In genomic region chr2:53403836-53404413, GRCh38 we compare ENCODE assay signal across 12 cellular contexts.
DNase-seq lines count a peak whose midpoint lies in the region; ATAC-seq, FAIRE-seq and TF ChIP-seq lines count a peak whose summit lies in the region.
"Had no signal": no experiment of that assay in that cellular context is flagged by ENCODE, and none has a peak within 500 bp of the region (broad histone marks: within the 10 kb centered on the region; RNA-seq: fewer than 3 reads in every experiment).

No MANE protein-coding gene starts in this region.

- no peaks in the 10 kb centered on the region for H3K36me3 ChIP-seq in Caco-2 (ENCODE audit: control insufficient read depth, insufficient read depth, low read length)
- no peaks in the 10 kb centered on the region for H3K36me3 ChIP-seq in tibial nerve
- H3K36me3 ChIP-seq: BE2C had no signal

- FAIRE-seq in A549 (lab: Jason Lieb, UNC) = no peak
- FAIRE-seq: GM18507 had no signal

- H3K4me1 Mint-ChIP-seq in Caco-2 (ENCODE audit: low read depth, unreplicated experiment) = no peaks in the 10 kb centered on the region

- H3K27ac Mint-ChIP-seq in Caco-2 (ENCODE audit: unreplicated experiment) = no peak overlapping the region

- no peaks in the 10 kb centered on the region for H3K9me3 Mint-ChIP-seq in Caco-2 (ENCODE audit: unreplicated experiment)

- H3K4me2 ChIP-seq in A549 = peak overlapping the region; percentile 36; the same call in 2 of the 3 replicates

- WGBS in A549 (ENCODE audit: missing lambda C conversion rate) = 23% methylated on average over 3 of the region's 3 CpGs
- 85 to 86% methylated on average over 3 of the region's 3 CpGs for WGBS in tibial nerve, 2 donors

- intact Hi-C loops in Caco-2 (cut with micrococcal nuclease; ENCODE audit: unreplicated experiment) = no loop called here

- H3K4me3 ChIP-seq in A549 (no peak overlapping the region), cardiac fibroblast (replicated peaks in 1 of 2; ENCODE audit: low read depth in 2 of 2, low read length in 2 of 2) (no peak overlapping the region), Caco-2 (ENCODE audit: low read depth, low read length) (no peak overlapping the region), tibial nerve (no peak overlapping the region)
- H3K4me3 ChIP-seq: psoas muscle had no signal

- H3K27me3 ChIP-seq in Caco-2 (replicated peaks; ENCODE audit: control insufficient read depth, insufficient read depth, low read length) (no peaks in the 10 kb centered on the region), tibial nerve (no peaks in the 10 kb centered on the region)
- H3K27me3 ChIP-seq: BE2C had no signal

- no peaks in the 10 kb centered on the region for H3K36me3 Mint-ChIP-seq in Caco-2 (ENCODE audit: insufficient read depth, unreplicated experiment)

- ATAC-seq in A549 = peak; percentile 90 to 98
- peak; percentile 67 for ATAC-seq in GM19463 (IDR thresholded peaks at IDR 0.05; ENCODE audit: unreplicated experiment)
- ATAC-seq: psoas muscle had no signal

- no peaks in the 10 kb centered on the region for H3K27me3 Mint-ChIP-seq in Caco-2 (ENCODE audit: insufficient read depth, unreplicated experiment)

- H3K9me3 ChIP-seq in A549 (no peaks in the 10 kb centered on the region), Caco-2 (no peaks in the 10 kb centered on the region), tibial nerve (no peaks in the 10 kb centered on the region)
- H3K9me3 ChIP-seq: BE2C, psoas muscle had no signal

- no peak for TF ChIP-seq RAD21 in A549 (conservative IDR thresholded peaks at IDR 0.05 in 1 of 2, IDR thresholded peaks at IDR 0.05 in 1 of 2)

- CTCF ChIA-PET in A549 (lab: Yijun Ruan, JAX) = no interaction called here
- CTCF ChIA-PET in Caco-2 (lab: Charles Lee) = no interaction called here

- no TSS peak for BruUV-seq in Caco-2 (replicated peaks; lab: Mats Ljungman, UMichigan)

- H3K4me3 Mint-ChIP-seq in Caco-2 (ENCODE audit: unreplicated experiment) = no peak overlapping the region

- peak overlapping the region; percentile 49 to 53; a peak in 5 of 6 replicates for H3K27ac ChIP-seq in A549
- no peak overlapping the region for H3K27ac ChIP-seq in tibial nerve
- H3K27ac ChIP-seq: psoas muscle had no signal

- TF ChIP-seq CTCF in A549 (IDR thresholded peaks at IDR 0.05) (no peak), cardiac fibroblast (IDR thresholded peaks at IDR 0.05; ENCODE audit: low read depth, low read length) (no peak), GM10266 (IDR thresholded peaks at IDR 0.05; ENCODE audit: control insufficient read depth, insufficient read depth, low read depth, missing control alignments) (no peak), Caco-2 (IDR thresholded peaks at IDR 0.05; ENCODE audit: insufficient read depth in 1 of 2, low read depth in 1 of 2, low read length in 1 of 2, severe bottlenecking in 1 of 2, unreplicated experiment in 1 of 2) (no peak), tibial nerve (IDR thresholded peaks at IDR 0.05) (no peak)

- DNase-seq in A549 (ENCODE audit: low read depth in 1 of 2, low spot score in 1 of 2) = peak in 1 of 2 experiments; percentile 56
- DNase-seq in HPDE6-E6E7 (ENCODE audit: extremely low spot score) = peak; percentile 53
- peak; percentile 11 to 76 for DNase-seq in cardiac fibroblast (ENCODE audit: low read depth in 2 of 2)
- no peak for DNase-seq in stimulated activated CD4-positive, alpha-beta T cell treated with anti-CD3 and anti-CD28 coated beads, Interleukin-1b, Interleukin-23, amount 100 ng/mL, for 48 hours
- DNase-seq in GM10266 (ENCODE audit: extremely low spot score) = no peak
- no peak for DNase-seq in Caco-2
- no peak for DNase-seq in tibial nerve (ENCODE audit: low spot score in 2 of 2)
- DNase-seq: BE2C; psoas muscle; stimulated activated naive CD4-positive, alpha-beta T cell treated with Interleukin-2 at 50 U/mL for 16 hours had no signal

- TF ChIP-seq EP300 in A549 (IDR thresholded peaks at IDR 0.05) (no peak), tibial nerve (IDR thresholded peaks at IDR 0.05) (no peak)

- H3K4me1 ChIP-seq in A549 (peaks cover 11% of the 10 kb centered on the region; the same call in 1 of the 3 replicates), Caco-2 (no peaks in the 10 kb centered on the region), tibial nerve (no peaks in the 10 kb centered on the region)
- H3K4me1 ChIP-seq: BE2C, psoas muscle had no signal

- no peak for TF ChIP-seq POLR2A in A549 (IDR thresholded peaks at IDR 0.05; ENCODE audit: low read length)
- TF ChIP-seq POLR2A in tibial nerve (IDR thresholded peaks at IDR 0.05) = no peak

- POLR2A ChIA-PET in A549 (lab: Yijun Ruan, JAX) = no interaction called here
- POLR2A ChIA-PET in Caco-2 (lab: Charles Lee) = no interaction called here

TF ChIP-seq in A549, 52 proteins besides CTCF, POLR2A, EP300 and RAD21:
- TF ChIP-seq FOSL2 (IDR thresholded peaks at IDR 0.05) (peak; percentile 60; the same call in 1 of the 2 replicates), FOSL2 (CRISPR knock-in tag; IDR thresholded peaks at IDR 0.05) (peak; percentile 51), FOSB (CRISPR knock-in tag; IDR thresholded peaks at IDR 0.05) (no peak), JUNB (IDR thresholded peaks at IDR 0.05) (peak; percentile 67; the same call in 1 of the 2 replicates), MYC (IDR thresholded peaks at IDR 0.05; ENCODE audit: borderline replicate concordance, low read length) (no peak), GATA3 (IDR thresholded peaks at IDR 0.05; ENCODE audit: borderline replicate concordance) (0 out of 2 replicates have a peak, but pooled peaks have one; percentile 18)

Comparison
In these comparisons a context has a peak if more than half of its experiments do, and no peak if none do; other contexts are left out.
1. DNase-seq: peak in HPDE6-E6E7 (single experiment) and cardiac fibroblast (2 of 2); none in stimulated activated CD4-positive, alpha-beta T cell treated with anti-CD3 and anti-CD28 coated beads, Interleukin-1b, Interleukin-23, amount 100 ng/mL, for 48 hours (single experiment), GM10266 (single experiment), Caco-2 (0 of 2) and tibial nerve (0 of 2).
2. H3K27ac ChIP-seq: peak in A549 (2 of 2); none in tibial nerve (0 of 4).